Comparison of ENCODE assay signal across 1 cellular context in the genomic region with DNA sequence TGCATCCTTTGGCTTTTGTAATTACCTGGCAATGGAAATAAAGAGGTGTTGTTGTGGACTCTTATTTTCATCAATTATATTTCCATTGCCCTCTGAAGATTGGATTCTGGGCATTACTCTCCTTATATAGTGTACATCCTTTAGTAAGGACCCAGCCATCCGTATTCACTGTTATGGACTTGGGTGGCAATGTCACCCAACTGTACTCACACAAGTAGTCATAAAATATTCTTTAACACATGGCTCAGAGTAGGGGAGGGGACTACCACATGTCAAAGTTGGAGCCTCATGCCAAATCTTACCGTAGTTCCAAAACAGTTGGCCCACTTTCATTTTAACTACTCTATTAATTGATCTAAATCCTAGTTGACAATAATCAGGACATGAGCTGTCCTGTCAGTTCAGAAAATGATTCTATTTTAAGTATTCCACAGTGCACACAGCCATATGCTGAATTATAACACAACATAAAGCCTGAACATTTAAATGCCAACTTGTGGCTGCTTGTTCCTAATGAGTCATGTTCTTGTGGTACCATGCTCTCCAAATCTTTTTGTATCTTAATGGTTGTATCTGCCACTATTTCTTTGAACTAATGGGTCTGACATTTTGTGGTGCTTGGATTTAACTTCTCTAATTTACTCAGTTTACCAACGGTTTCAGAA.
TF ChIP-seq lines count a peak whose summit lies in the region.

No MANE protein-coding gene starts in this region.

TF ChIP-seq in H1, 55 proteins besides CTCF, POLR2A, EP300 and RAD21:
- no peak for TF ChIP-seq CBX8 (IDR thresholded peaks at IDR 0.05; ENCODE audit: borderline replicate concordance, low read depth, low read length)
- no peak for TF ChIP-seq CHD2 (IDR thresholded peaks at IDR 0.05; ENCODE audit: low read length)
- no peak for TF ChIP-seq JUN (IDR thresholded peaks at IDR 0.05; ENCODE audit: low read depth, low read length)
- no peak for TF ChIP-seq CBX5 (IDR thresholded peaks at IDR 0.05; ENCODE audit: low read depth, low read length)
- no peak for TF ChIP-seq ZNF274 (IDR thresholded peaks at IDR 0.05; ENCODE audit: borderline replicate concordance, extremely low read depth, low read length)
- TF ChIP-seq JUND (IDR thresholded peaks at IDR 0.05; ENCODE audit: low read length) = no peak
- no peak for TF ChIP-seq KDM5A (IDR thresholded peaks at IDR 0.05; ENCODE audit: low read length)
- TF ChIP-seq BACH1 (IDR thresholded peaks at IDR 0.05; ENCODE audit: low read length) = no peak
- TF ChIP-seq POLR2AphosphoS5 (IDR thresholded peaks at IDR 0.05; ENCODE audit: low read depth, low read length) = no peak
- TF ChIP-seq SAP30 (IDR thresholded peaks at IDR 0.05; ENCODE audit: insufficient read depth, insufficient replicate concordance, low read length) = no peak
- TF ChIP-seq KDM1A (IDR thresholded peaks at IDR 0.05; ENCODE audit: borderline replicate concordance, low read length) = no peak
- TF ChIP-seq BRCA1 (IDR thresholded peaks at IDR 0.05; ENCODE audit: low read depth, low read length) = no peak
- no peak for TF ChIP-seq HDAC2 (IDR thresholded peaks at IDR 0.05; ENCODE audit: borderline replicate concordance in 1 of 2, low read depth in 2 of 2, low read length in 2 of 2)
- TF ChIP-seq GABPA (IDR thresholded peaks at IDR 0.05; ENCODE audit: borderline replicate concordance, insufficient read depth, low read length) = no peak
- TF ChIP-seq SIN3A (conservative IDR thresholded peaks at IDR 0.05 in 1 of 2, IDR thresholded peaks at IDR 0.05 in 1 of 2; ENCODE audit: low read depth in 1 of 2, low read length in 2 of 2) = no peak
- TF ChIP-seq RBBP5 (IDR thresholded peaks at IDR 0.05; ENCODE audit: borderline replicate concordance, low read depth, low read length) = no peak
- no peak for TF ChIP-seq CTBP2 (IDR thresholded peaks at IDR 0.05; ENCODE audit: borderline replicate concordance, insufficient read depth, insufficient read length, low read length)
- no peak for TF ChIP-seq YY1 (IDR thresholded peaks at IDR 0.05; ENCODE audit: low read depth, low read length)
